Comparison of ENCODE assay signal across 23 cellular contexts in genomic region chr15:61393524-61393923, GRCh38.
A peak's percentile ranks its signal among the peaks of the same experiment; 100 is the strongest.
DNase-seq lines count a peak whose midpoint lies in the region; TF ChIP-seq lines count a peak whose summit lies in the region.
"Had no signal": no experiment of that assay in that cellular context is flagged by ENCODE, and none has a peak within 500 bp of the region (broad histone marks: within the 10 kb centered on the region; RNA-seq: fewer than 3 reads in every experiment).

No MANE protein-coding gene starts in this region.

- H3K9me3 Mint-ChIP-seq in activated T-helper 1 cell treated with anti-CD3 and anti-CD28 coated beads, Interleukin-12 subunit alpha, Interleukin-12 subunit beta, Interleukin-2, Interleukin-4 antibody, amounts not matched to agents 30 ng/mL and 10 ng/mL and 1 ng/mL, durations not matched to agents 14 hours and 24 hours and 36 hours: no peaks in the 10 kb centered on the region
- H3K9me3 Mint-ChIP-seq: GM23338 had no signal

- H3K4me1 Mint-ChIP-seq in activated T-helper 1 cell treated with anti-CD3 and anti-CD28 coated beads, Interleukin-12 subunit alpha, Interleukin-12 subunit beta, Interleukin-2, Interleukin-4 antibody, amounts not matched to agents 30 ng/mL and 10 ng/mL and 1 ng/mL, durations not matched to agents 14 hours and 24 hours and 36 hours (ENCODE audit: low read depth): peaks cover 8% of the 10 kb centered on the region
- H3K4me1 Mint-ChIP-seq: GM23338, IgD-negative memory B cell had no signal

- H2AFZ ChIP-seq in KMS-11 (ENCODE audit: low read depth): peak overlapping the region; percentile 45; the same call in 1 of the 2 replicates
- H2AFZ ChIP-seq: GM23338 had no signal

- H3K4me1 ChIP-seq in KMS-11 (ENCODE audit: low read depth, poor library complexity, severe bottlenecking) (peaks cover 53% of the 10 kb centered on the region), adipocyte (ENCODE audit: control insufficient read depth, insufficient read depth, low read length) (peaks cover 18% of the 10 kb centered on the region), skeletal muscle tissue (ENCODE audit: control insufficient read depth in 3 of 3, insufficient read depth in 3 of 3, low read length in 3 of 3) (peaks cover 5 to 15% (median 10%) of the 10 kb centered on the region in 3 donors)
- H3K4me1 ChIP-seq: A549, BLaER1 had no signal

- H3K36me3 ChIP-seq in KMS-11 (ENCODE audit: insufficient read depth) (no peaks in the 10 kb centered on the region), adipocyte (ENCODE audit: control insufficient read depth, insufficient read depth, low read length, severe bottlenecking) (no peaks in the 10 kb centered on the region), skeletal muscle tissue (ENCODE audit: control insufficient read depth in 3 of 3, insufficient read depth in 3 of 3, low read length in 3 of 3) (no peaks in the 10 kb centered on the region)
- H3K36me3 ChIP-seq: BLaER1 had no signal

- peak overlapping the region; percentile 58 for H3K4me2 ChIP-seq in KMS-11
- H3K4me2 ChIP-seq: A549, GM23338 had no signal

- H3K36me3 Mint-ChIP-seq in activated T-helper 1 cell treated with anti-CD3 and anti-CD28 coated beads, Interleukin-12 subunit alpha, Interleukin-12 subunit beta, Interleukin-2, Interleukin-4 antibody, amounts not matched to agents 30 ng/mL and 10 ng/mL and 1 ng/mL, durations not matched to agents 14 hours and 24 hours and 36 hours (ENCODE audit: low read depth): no peaks in the 10 kb centered on the region
- H3K36me3 Mint-ChIP-seq: CD4-positive, alpha-beta memory T cell; IgD-negative memory B cell had no signal

- H3K27me3 ChIP-seq in KMS-11 (ENCODE audit: insufficient read depth, low read depth): no peaks in the 10 kb centered on the region
- H3K27me3 ChIP-seq in adipocyte (replicated peaks; ENCODE audit: control insufficient read depth, insufficient read depth, low read length): no peaks in the 10 kb centered on the region
- no peaks in the 10 kb centered on the region for H3K27me3 ChIP-seq in skeletal muscle tissue (ENCODE audit: control insufficient read depth in 3 of 3, insufficient read depth in 3 of 3, low read length in 3 of 3)
- H3K27me3 ChIP-seq: BLaER1 had no signal

- H3K9me3 ChIP-seq in adipocyte (ENCODE audit: control insufficient read depth, low read length) (no peaks in the 10 kb centered on the region), skeletal muscle tissue (ENCODE audit: control insufficient read depth in 3 of 3, low read length in 3 of 3) (no peaks in the 10 kb centered on the region)
- H3K9me3 ChIP-seq: A549, BLaER1 had no signal

- DNase-seq in adipocyte (ENCODE audit: low read depth) (no peak), medulla oblongata (ENCODE audit: extremely low spot score) (peak; percentile 2), GM13977 (ENCODE audit: low spot score) (no peak), NCI-H187 treated with DMSO at 0.1 percent for 48 hours (lab: John Stamatoyannopoulos, UW) (no peak)
- no peak for DNase-seq in activated CD4-positive, alpha-beta T cell treated with anti-CD3 and anti-CD28 coated beads, Interleukin-2, amount 50 U/mL, for 4 hours
- no peak for DNase-seq in activated T-helper 1 cell treated with anti-CD3 and anti-CD28 coated beads, Interleukin-12 subunit alpha, Interleukin-12 subunit beta, Interleukin-2, Interleukin-4 antibody, amounts not matched to agents 30 ng/mL and 10 ng/mL and 1 ng/mL, durations not matched to agents 14 hours and 24 hours and 36 hours (ENCODE audit: low spot score)
- DNase-seq: CD4-positive, alpha-beta memory T cell; DMS153; GDM1; HCEC 1CT; Kasumi-1; NCI-H1105 treated with DMSO at 0.1 percent for 48 hours; NCI-H1694; NCI-H226; NCI-H524; NCI-H82; PC-3 had no signal

- no peaks in the 10 kb centered on the region for H3K27me3 Mint-ChIP-seq in activated T-helper 1 cell treated with anti-CD3 and anti-CD28 coated beads, Interleukin-12 subunit alpha, Interleukin-12 subunit beta, Interleukin-2, Interleukin-4 antibody, amounts not matched to agents 30 ng/mL and 10 ng/mL and 1 ng/mL, durations not matched to agents 14 hours and 24 hours and 36 hours (ENCODE audit: insufficient read depth)

- H3K9ac ChIP-seq in KMS-11 (no peak overlapping the region), adipocyte (ENCODE audit: low read length) (no peak overlapping the region), skeletal muscle tissue (ENCODE audit: low read depth in 1 of 3, low read length in 3 of 3) (peak overlapping the region in 2 of 3 donors; percentile 1 to 32)
- H3K9ac ChIP-seq: BLaER1 had no signal

- no peak overlapping the region for H3K27ac Mint-ChIP-seq in activated T-helper 1 cell treated with anti-CD3 and anti-CD28 coated beads, Interleukin-12 subunit alpha, Interleukin-12 subunit beta, Interleukin-2, Interleukin-4 antibody, amounts not matched to agents 30 ng/mL and 10 ng/mL and 1 ng/mL, durations not matched to agents 14 hours and 24 hours and 36 hours
- H3K27ac Mint-ChIP-seq: CD4-positive, alpha-beta memory T cell; GM23338; IgD-negative memory B cell had no signal

- H3K4me3 ChIP-seq in KMS-11 (IDR thresholded peaks at IDR 0.05; ENCODE audit: insufficient read depth, low read depth, low read length) (no peak overlapping the region), adipocyte (ENCODE audit: low read length) (peak overlapping the region; percentile 55), skeletal muscle tissue (ENCODE audit: low read length in 3 of 3) (peak overlapping the region; percentile 15 to 58 (median 56))
- H3K4me3 ChIP-seq: A549, BLaER1, GM23338 had no signal

- H3K79me2 ChIP-seq in KMS-11 (ENCODE audit: insufficient read depth, low read depth): no peaks in the 10 kb centered on the region

- no peaks in the 10 kb centered on the region for H4K20me1 ChIP-seq in KMS-11 (ENCODE audit: insufficient read depth)
- H4K20me1 ChIP-seq: BLaER1 had no signal

- TF ChIP-seq CTCF in KMS-11 (conservative IDR thresholded peaks at IDR 0.05; ENCODE audit: low read depth, low read length) (no peak), GM13977 (IDR thresholded peaks at IDR 0.05; ENCODE audit: extremely low read depth, insufficient read depth, missing control alignments) (no peak)

- in situ Hi-C loops in GM13977 (cut with MboI; ENCODE audit: low pct_unique_long_range_greater_than_20kb, low sequenced_read_pairs, unreplicated experiment): no loop called here

- H3K27ac ChIP-seq in KMS-11: no peak overlapping the region
- peak overlapping the region; percentile 78 for H3K27ac ChIP-seq in skeletal muscle tissue (ENCODE audit: low read depth, low read length)
- H3K27ac ChIP-seq: A549, BLaER1 had no signal

- intact Hi-C loops in activated T-helper 1 cell treated with anti-CD3 and anti-CD28 coated beads, Interleukin-12 subunit alpha, Interleukin-12 subunit beta, Interleukin-2, Interleukin-4 antibody, amounts not matched to agents 30 ng/mL and 10 ng/mL and 1 ng/mL, durations not matched to agents 14 hours and 24 hours and 36 hours (cut with micrococcal nuclease): no loop called here

- H3K4me3 Mint-ChIP-seq in activated T-helper 1 cell treated with anti-CD3 and anti-CD28 coated beads, Interleukin-12 subunit alpha, Interleukin-12 subunit beta, Interleukin-2, Interleukin-4 antibody, amounts not matched to agents 30 ng/mL and 10 ng/mL and 1 ng/mL, durations not matched to agents 14 hours and 24 hours and 36 hours: no peak overlapping the region
- H3K4me3 Mint-ChIP-seq: CD4-positive, alpha-beta memory T cell; GM23338; IgD-negative memory B cell had no signal

Comparison
In these comparisons a context has a peak if more than half of its experiments do, and no peak if none do; other contexts are left out.
1. H3K9ac ChIP-seq: peak in skeletal muscle tissue (2 of 3); none in KMS-11 (single experiment) and adipocyte (single experiment).